Comparison of ENCODE assay signal across 1 cellular context in the genomic region with DNA sequence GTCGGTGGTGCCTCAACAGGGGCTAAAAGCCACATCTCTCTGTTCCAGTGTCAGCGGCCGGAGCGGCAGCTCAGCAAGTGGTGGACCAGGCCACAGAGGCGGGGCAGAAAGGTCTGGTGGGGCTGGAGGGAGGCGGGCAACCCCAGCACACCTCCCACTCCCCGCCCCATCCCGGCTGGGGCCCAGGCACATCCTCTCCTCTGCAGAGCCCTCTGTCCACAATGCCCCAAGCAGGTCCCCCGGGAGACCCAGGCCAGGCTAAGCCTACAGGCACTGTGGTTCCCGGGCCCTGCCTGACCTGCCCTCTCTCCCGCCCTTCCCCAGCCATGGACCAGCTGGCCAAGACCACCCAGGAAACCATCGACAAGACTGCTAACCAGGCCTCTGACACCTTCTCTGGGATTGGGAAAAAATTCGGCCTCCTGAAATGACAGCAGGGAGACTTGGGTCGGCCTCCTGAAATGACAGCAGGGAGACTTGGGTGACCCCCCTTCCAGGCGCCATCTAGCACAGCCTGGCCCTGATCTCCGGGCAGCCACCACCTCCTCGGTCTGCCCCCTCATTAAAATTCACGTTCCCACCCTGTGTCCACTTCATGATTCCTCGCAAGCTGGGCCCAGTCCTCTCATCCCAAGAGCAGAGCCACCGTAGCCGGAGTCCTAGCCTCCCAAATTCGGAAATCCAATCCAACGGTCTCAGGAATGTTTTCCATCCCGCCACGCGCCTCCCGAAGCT.
TF ChIP-seq lines count a peak whose summit lies in the region.

No MANE protein-coding gene starts in this region.

TF ChIP-seq in SK-N-SH, 30 proteins besides CTCF, POLR2A, EP300 and RAD21:
- no peak for TF ChIP-seq ELF1 (IDR thresholded peaks at IDR 0.05)
- no peak for TF ChIP-seq YY1 (IDR thresholded peaks at IDR 0.05; ENCODE audit: low read depth)
- no peak for TF ChIP-seq CHD2 (IDR thresholded peaks at IDR 0.05; ENCODE audit: low read length, partially characterized antibody)
- TF ChIP-seq FOXJ3 (CRISPR knock-in tag; IDR thresholded peaks at IDR 0.05): no peak
- TF ChIP-seq SMC3 (IDR thresholded peaks at IDR 0.05; ENCODE audit: low read depth, low read length): no peak
- no peak for TF ChIP-seq MEF2A (IDR thresholded peaks at IDR 0.05; ENCODE audit: borderline replicate concordance, low read depth)
- TF ChIP-seq FOXM1 (IDR thresholded peaks at IDR 0.05; ENCODE audit: low read depth): no peak
- no peak for TF ChIP-seq FOSL2 (IDR thresholded peaks at IDR 0.05; ENCODE audit: borderline replicate concordance, low read depth)
- no peak for TF ChIP-seq MXI1 (IDR thresholded peaks at IDR 0.05; ENCODE audit: low read depth, low read length)
- TF ChIP-seq NRF1 (IDR thresholded peaks at IDR 0.05; ENCODE audit: low read depth, low read length): no peak
- no peak for TF ChIP-seq GABPA (IDR thresholded peaks at IDR 0.05; ENCODE audit: low read depth)
- no peak for TF ChIP-seq POLR2AphosphoS5 (IDR thresholded peaks at IDR 0.05; ENCODE audit: low read depth, low read length)
- TF ChIP-seq, protein P1, sequence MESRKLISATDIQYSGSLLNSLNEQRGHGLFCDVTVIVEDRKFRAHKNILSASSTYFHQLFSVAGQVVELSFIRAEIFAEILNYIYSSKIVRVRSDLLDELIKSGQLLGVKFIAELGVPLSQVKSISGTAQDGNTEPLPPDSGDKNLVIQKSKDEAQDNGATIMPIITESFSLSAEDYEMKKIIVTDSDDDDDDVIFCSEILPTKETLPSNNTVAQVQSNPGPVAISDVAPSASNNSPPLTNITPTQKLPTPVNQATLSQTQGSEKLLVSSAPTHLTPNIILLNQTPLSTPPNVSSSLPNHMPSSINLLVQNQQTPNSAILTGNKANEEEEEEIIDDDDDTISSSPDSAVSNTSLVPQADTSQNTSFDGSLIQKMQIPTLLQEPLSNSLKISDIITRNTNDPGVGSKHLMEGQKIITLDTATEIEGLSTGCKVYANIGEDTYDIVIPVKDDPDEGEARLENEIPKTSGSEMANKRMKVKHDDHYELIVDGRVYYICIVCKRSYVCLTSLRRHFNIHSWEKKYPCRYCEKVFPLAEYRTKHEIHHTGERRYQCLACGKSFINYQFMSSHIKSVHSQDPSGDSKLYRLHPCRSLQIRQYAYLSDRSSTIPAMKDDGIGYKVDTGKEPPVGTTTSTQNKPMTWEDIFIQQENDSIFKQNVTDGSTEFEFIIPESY (IDR thresholded peaks at IDR 0.05; ENCODE audit: borderline replicate concordance, low read depth): no peak
- no peak for TF ChIP-seq RFX5 (IDR thresholded peaks at IDR 0.05; ENCODE audit: low read length)
- TF ChIP-seq EZH2phosphoT487 (IDR thresholded peaks at IDR 0.05; ENCODE audit: borderline replicate concordance, low read depth): no peak
- TF ChIP-seq, protein P2, sequence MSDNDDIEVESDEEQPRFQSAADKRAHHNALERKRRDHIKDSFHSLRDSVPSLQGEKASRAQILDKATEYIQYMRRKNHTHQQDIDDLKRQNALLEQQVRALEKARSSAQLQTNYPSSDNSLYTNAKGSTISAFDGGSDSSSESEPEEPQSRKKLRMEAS (IDR thresholded peaks at IDR 0.05; ENCODE audit: low read depth): no peak
TF ChIP-seq in SK-N-SH: peak in this region for 0.
